1 cellular context compared by ENCODE assay signal in the genomic region with DNA sequence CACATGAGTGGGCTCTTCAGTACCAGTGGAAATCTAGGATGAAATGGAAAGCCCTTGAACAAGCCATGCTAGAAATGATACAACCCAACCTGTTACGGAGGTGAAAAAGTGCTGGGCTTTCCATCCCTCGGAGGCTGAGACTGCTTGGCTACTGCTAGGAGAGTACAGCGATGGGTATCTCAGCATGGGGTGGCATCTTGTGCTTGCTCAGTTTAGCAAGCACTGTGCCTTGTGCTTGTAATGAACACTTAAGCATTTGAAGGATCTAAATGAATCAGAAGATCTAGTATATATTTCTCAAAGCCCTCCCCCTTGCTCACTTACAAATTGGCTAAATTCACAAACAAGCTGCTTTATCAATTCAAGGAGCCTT.
TF ChIP-seq lines count a peak whose summit lies in the region.

No MANE protein-coding gene starts in this region.

TF ChIP-seq in GM23338, 12 proteins besides CTCF, POLR2A, EP300 and RAD21 (continued from another document):
- TF ChIP-seq EZH2 (IDR thresholded peaks at IDR 0.05; ENCODE audit: low read depth, unreplicated experiment), result no peak
